Comparison of ENCODE assay signal across 1 cellular context in the genomic region with DNA sequence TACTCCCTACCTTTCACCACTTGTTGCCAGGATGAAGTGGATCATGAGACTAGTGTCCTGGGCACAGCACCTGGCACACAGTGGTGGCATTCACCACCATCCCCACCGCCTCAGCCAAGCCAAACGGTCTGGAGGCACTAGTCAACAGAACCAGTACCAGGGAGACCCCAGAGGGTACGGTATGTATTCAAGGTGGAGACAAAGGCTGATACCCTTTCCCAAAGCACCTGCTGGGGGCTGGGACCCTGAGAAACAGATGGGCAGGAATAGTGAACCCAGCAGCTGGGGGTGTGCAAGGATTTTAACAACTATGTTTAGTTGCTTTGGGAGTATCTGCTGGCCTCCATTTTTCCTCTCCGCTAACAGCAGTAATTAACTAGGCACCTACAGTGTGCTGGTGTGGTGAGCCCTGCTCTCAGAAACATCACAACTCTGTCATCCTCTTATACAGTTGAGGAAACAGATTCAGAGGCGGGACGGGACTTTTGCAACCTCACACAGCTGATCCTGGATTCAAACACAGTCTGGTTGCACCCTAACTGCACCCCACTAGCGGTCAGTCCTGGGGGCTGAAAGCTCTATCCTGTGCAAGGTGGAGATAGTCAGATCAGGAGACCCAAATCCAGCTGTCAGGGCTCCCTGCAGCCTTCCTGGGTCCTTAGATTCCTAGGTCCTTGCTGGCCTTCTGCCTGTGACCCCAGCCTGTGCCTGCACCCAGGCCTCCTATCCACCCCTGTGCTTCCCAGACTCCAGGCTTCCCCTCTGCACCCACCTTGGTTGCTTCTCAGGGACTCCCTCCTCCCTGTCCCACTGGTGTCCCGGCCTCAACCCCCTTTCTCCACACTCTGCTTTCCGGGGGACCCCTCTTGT.
TF ChIP-seq lines count a peak whose summit lies in the region.

No MANE protein-coding gene starts in this region.

TF ChIP-seq in K562, 482 proteins besides CTCF, POLR2A, EP300 and RAD21:
- TF ChIP-seq CEBPB (tag; IDR thresholded peaks at IDR 0.05) (peak; percentile 41; the same call in 1 of the 2 replicates), ZBTB7A (IDR thresholded peaks at IDR 0.05; ENCODE audit: borderline replicate concordance, control insufficient read depth, low read depth, low read length) (0 out of 2 replicates have a peak, but pooled peaks have one; percentile 6), SIN3A (IDR thresholded peaks at IDR 0.05; ENCODE audit: borderline replicate concordance in 2 of 2, control insufficient read depth in 1 of 2, low read depth in 2 of 2, low read length in 2 of 2) (peak in 1 of 2 experiments; percentile 11; a peak in 1 of 4 replicates), FOXP4 (CRISPR knock-in tag; IDR thresholded peaks at IDR 0.05; ENCODE audit: borderline replicate concordance) (peak; percentile 21; the same call in 1 of the 2 replicates), PRDM10 (IDR thresholded peaks at IDR 0.05; ENCODE audit: partially characterized antibody) (peak; percentile 82), ZNF764 (CRISPR knock-in tag; IDR thresholded peaks at IDR 0.05; ENCODE audit: low read depth) (no peak), AFF1 (IDR thresholded peaks at IDR 0.05; ENCODE audit: low read depth in 1 of 2, partially characterized antibody in 2 of 2) (no peak), ZBTB33 (CRISPR knock-in tag; IDR thresholded peaks at IDR 0.05) (peak; percentile 76), TFAP4 (CRISPR knock-in tag; IDR thresholded peaks at IDR 0.05; ENCODE audit: borderline replicate concordance) (peak; percentile 83; the same call in 1 of the 2 replicates), POLR3G (IDR thresholded peaks at IDR 0.05; ENCODE audit: extremely low read depth, insufficient read length, insufficient replicate concordance) (no peak), XRCC4 (IDR thresholded peaks at IDR 0.05; ENCODE audit: extremely low read depth, insufficient read depth, insufficient read length) (no peak), FOXK1 (CRISPR knock-in tag; IDR thresholded peaks at IDR 0.05; ENCODE audit: borderline replicate concordance) (0 out of 2 replicates have a peak, but pooled peaks have one; percentile 28)
- TF ChIP-seq, protein P1, sequence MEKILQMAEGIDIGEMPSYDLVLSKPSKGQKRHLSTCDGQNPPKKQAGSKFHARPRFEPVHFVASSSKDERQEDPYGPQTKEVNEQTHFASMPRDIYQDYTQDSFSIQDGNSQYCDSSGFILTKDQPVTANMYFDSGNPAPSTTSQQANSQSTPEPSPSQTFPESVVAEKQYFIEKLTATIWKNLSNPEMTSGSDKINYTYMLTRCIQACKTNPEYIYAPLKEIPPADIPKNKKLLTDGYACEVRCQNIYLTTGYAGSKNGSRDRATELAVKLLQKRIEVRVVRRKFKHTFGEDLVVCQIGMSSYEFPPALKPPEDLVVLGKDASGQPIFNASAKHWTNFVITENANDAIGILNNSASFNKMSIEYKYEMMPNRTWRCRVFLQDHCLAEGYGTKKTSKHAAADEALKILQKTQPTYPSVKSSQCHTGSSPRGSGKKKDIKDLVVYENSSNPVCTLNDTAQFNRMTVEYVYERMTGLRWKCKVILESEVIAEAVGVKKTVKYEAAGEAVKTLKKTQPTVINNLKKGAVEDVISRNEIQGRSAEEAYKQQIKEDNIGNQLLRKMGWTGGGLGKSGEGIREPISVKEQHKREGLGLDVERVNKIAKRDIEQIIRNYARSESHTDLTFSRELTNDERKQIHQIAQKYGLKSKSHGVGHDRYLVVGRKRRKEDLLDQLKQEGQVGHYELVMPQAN (IDR thresholded peaks at IDR 0.05; ENCODE audit: borderline replicate concordance): peak; percentile 19; the same call in 1 of the 2 replicates
- TF ChIP-seq, protein P2, sequence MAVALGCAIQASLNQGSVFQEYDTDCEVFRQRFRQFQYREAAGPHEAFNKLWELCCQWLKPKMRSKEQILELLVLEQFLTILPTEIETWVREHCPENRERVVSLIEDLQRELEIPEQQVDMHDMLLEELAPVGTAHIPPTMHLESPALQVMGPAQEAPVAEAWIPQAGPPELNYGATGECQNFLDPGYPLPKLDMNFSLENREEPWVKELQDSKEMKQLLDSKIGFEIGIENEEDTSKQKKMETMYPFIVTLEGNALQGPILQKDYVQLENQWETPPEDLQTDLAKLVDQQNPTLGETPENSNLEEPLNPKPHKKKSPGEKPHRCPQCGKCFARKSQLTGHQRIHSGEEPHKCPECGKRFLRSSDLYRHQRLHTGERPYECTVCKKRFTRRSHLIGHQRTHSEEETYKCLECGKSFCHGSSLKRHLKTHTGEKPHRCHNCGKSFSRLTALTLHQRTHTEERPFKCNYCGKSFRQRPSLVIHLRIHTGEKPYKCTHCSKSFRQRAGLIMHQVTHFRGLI (CRISPR knock-in tag; IDR thresholded peaks at IDR 0.05): no peak
